ENCODE assay signal across 8 cellular contexts in the genomic region with DNA sequence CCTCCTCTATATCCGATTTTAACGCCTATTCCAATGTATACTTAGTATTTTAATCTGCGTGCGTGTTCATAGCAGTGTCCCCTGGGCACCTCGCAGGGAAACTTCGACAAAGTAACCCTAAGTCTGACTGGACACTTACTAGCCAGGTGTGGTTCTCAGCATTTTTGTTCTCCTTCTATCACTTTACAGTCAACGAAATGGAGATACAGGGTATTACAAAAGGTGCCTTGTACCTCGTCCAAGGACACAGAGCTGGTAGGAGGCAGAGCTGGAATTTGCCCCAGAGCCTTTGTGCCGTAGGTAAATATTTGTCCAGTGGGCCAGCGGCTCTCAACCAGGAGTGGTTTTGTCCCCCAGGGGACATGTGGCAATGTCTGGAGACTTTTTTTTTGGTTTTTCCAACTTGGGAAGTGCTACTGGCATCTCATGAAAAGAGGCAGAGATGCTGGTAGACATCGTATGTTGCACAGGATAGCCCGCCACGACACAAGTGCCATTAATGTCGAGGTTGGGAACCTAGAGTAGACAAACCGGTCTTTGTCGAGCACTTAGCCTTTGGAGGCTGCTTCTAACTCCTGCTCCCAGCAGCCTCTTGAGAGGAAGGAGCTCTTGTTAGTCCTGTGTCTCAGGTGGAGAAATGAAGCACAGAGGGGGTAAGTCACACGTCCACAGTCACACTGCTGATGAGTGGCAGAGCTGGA. TPM values are rescaled to one million over a fixed set of nuclear protein-coding genes. Genes with fewer than 3 reads are reported as not detected.
DNase-seq lines count a peak whose midpoint lies in the region; TF ChIP-seq lines count a peak whose summit lies in the region.

No MANE protein-coding gene starts in this region.

- peaks cover 46 to 68% (median 61%) of the 10 kb centered on the region in 10 experiments for H3K4me1 ChIP-seq in BLaER1 treated with 17β-estradiol and CSF1 and Interleukin-3, amounts not matched to agents 10 nM and 100 nM
- H3K4me1 ChIP-seq in Karpas-422 (ENCODE audit: low read length) (peaks cover 24% of the 10 kb centered on the region), mammary epithelial cell (ENCODE audit: insufficient read depth, low read length) (peaks cover 17% of the 10 kb centered on the region), muscle layer of duodenum (ENCODE audit: control insufficient read depth in 1 of 2, insufficient read depth in 2 of 2, low read length in 2 of 2) (peaks cover 10 to 14% of the 10 kb centered on the region in 2 donors)

- intact Hi-C loops in mammary epithelial cell (cut with micrococcal nuclease), result no loop called here

- in situ Hi-C loops in mammary epithelial cell (cut with MboI; ENCODE audit: low sequenced_read_pairs in 2 of 2), result no loop called here

- H2AFZ ChIP-seq in Karpas-422 (ENCODE audit: low read length) (no peak overlapping the region), mammary epithelial cell (ENCODE audit: low read depth, low read length) (peak overlapping the region; percentile 42)

- H3K36me3 ChIP-seq in BLaER1 treated with 17β-estradiol and CSF1 and Interleukin-3, amounts not matched to agents 10 nM and 100 nM, result peaks cover 12 to 35% (median 21%) of the 10 kb centered on the region in 11 experiments
- H3K36me3 ChIP-seq in Karpas-422 (ENCODE audit: insufficient read depth, low read length) (no peaks in the 10 kb centered on the region), mammary epithelial cell (ENCODE audit: insufficient read depth, low read length) (no peaks in the 10 kb centered on the region), muscle layer of duodenum (ENCODE audit: control insufficient read depth in 1 of 2, insufficient read depth in 2 of 2, low read length in 2 of 2) (peaks cover 0 to 13% of the 10 kb centered on the region in 2 donors)

- H3K4me2 ChIP-seq in BLaER1 treated with 17β-estradiol and CSF1 and Interleukin-3, amounts not matched to agents 10 nM and 100 nM, result peak overlapping the region; percentile 78 to 94 (median 85)
- peak overlapping the region; percentile 84 for H3K4me2 ChIP-seq in Karpas-422 (ENCODE audit: low read depth, low read length, poor library complexity, severe bottlenecking)
- peak overlapping the region; percentile 91 for H3K4me2 ChIP-seq in mammary epithelial cell (ENCODE audit: insufficient read depth, low read depth, low read length)

- no peaks in the 10 kb centered on the region for H3K9me2 ChIP-seq in Karpas-422 (replicated peaks; ENCODE audit: insufficient read depth, low read length)

- no peaks in the 10 kb centered on the region for H3K27me3 ChIP-seq in BLaER1 treated with 17β-estradiol and CSF1 and Interleukin-3, amounts not matched to agents 10 nM and 100 nM
- no peaks in the 10 kb centered on the region for H3K27me3 ChIP-seq in Karpas-422 (ENCODE audit: low read length)
- H3K27me3 ChIP-seq in mammary epithelial cell (ENCODE audit: insufficient read depth, low read length), result no peaks in the 10 kb centered on the region
- no peaks in the 10 kb centered on the region for H3K27me3 ChIP-seq in muscle layer of duodenum (ENCODE audit: low read depth, low read length)

- H3K27ac ChIP-seq in BLaER1 treated with 17β-estradiol and CSF1 and Interleukin-3, amounts not matched to agents 10 nM and 100 nM, result peak overlapping the region in 10 of 11 experiments; percentile 36 to 89 (median 60); a peak in 19 of 22 replicates
- H3K27ac ChIP-seq in Karpas-422 (ENCODE audit: low read length) (no peak overlapping the region), mammary epithelial cell (ENCODE audit: insufficient read depth, low read depth, low read length) (no peak overlapping the region), muscle layer of duodenum (ENCODE audit: low read length) (peak overlapping the region; percentile 71)

- peak overlapping the region; percentile 63 to 77 (median 66) for H3K4me3 ChIP-seq in BLaER1 treated with 17β-estradiol and CSF1 and Interleukin-3, amounts not matched to agents 10 nM and 100 nM
- H3K4me3 ChIP-seq in Karpas-422 (ENCODE audit: low read length) (peak overlapping the region; percentile 84), mammary epithelial cell (replicated peaks in 1 of 3; ENCODE audit: insufficient read depth in 1 of 3, low read depth in 2 of 3, low read length in 3 of 3) (peak overlapping the region; percentile 57 to 73 (median 63)), muscle layer of duodenum (ENCODE audit: low read depth in 1 of 2, low read length in 2 of 2) (peak overlapping the region; percentile 67 to 73)

- BruUV-seq in mammary epithelial cell (replicated peaks; lab: Mats Ljungman, UMichigan), result no TSS peak

- H3K9ac ChIP-seq in BLaER1 treated with 17β-estradiol and CSF1 and Interleukin-3, amounts not matched to agents 10 nM and 100 nM, result peak overlapping the region; percentile 54 to 86 (median 73); a peak in 19 of 22 replicates
- peak overlapping the region; percentile 77 for H3K9ac ChIP-seq in Karpas-422 (ENCODE audit: low read length)
- H3K9ac ChIP-seq in mammary epithelial cell (ENCODE audit: insufficient read depth, low read length), result no peak overlapping the region

- dilution Hi-C loops in mammary epithelial cell (cut with HindIII; ENCODE audit: low sequenced_read_pairs), result no loop called here

- CTCF ChIA-PET in mammary epithelial cell (lab: Charles Lee; ENCODE audit: low non-redundant PET), result no interaction called here

- no peak for DNase-seq in Karpas-422
- peak; percentile 3 for DNase-seq in mammary epithelial cell
- no peak for DNase-seq in NCI-H1436 treated with DMSO at 0.1 percent for 48 hours (lab: John Stamatoyannopoulos, UW)
- no peak for DNase-seq in NCI-H446 treated with DMSO at 0.1 percent for 48 hours (lab: John Stamatoyannopoulos, UW)
- DNase-seq in DMS114 treated with DMSO at 0.1 percent for 48 hours (lab: John Stamatoyannopoulos, UW; ENCODE audit: unreplicated experiment), result no peak
- DNase-seq in stimulated activated CD4-positive, alpha-beta T cell treated with anti-CD3 and anti-CD28 coated beads, Interleukin-12 subunit alpha, Interleukin-12 subunit beta, amount 100 ng/mL, for 4 hours, result no peak

- no peaks in the 10 kb centered on the region for H3K9me3 ChIP-seq in BLaER1 treated with 17β-estradiol and CSF1 and Interleukin-3, amounts not matched to agents 10 nM and 100 nM (replicated peaks in 1 of 11)
- H3K9me3 ChIP-seq in Karpas-422 (ENCODE audit: low read length) (no peaks in the 10 kb centered on the region), mammary epithelial cell (replicated peaks; ENCODE audit: insufficient read depth, low read length) (no peaks in the 10 kb centered on the region), muscle layer of duodenum (ENCODE audit: control insufficient read depth in 1 of 2, low read length in 2 of 2) (no peaks in the 10 kb centered on the region)

- peaks cover 0 to 53% (median 23%) of the 10 kb centered on the region in 11 experiments; a peak in 14 of 22 replicates for H4K20me1 ChIP-seq in BLaER1 treated with 17β-estradiol and CSF1 and Interleukin-3, amounts not matched to agents 10 nM and 100 nM
- H4K20me1 ChIP-seq in Karpas-422 (ENCODE audit: insufficient read depth, low read depth, low read length) (no peaks in the 10 kb centered on the region; the same call in 1 of the 2 replicates), mammary epithelial cell (ENCODE audit: insufficient read depth, low read length) (no peaks in the 10 kb centered on the region)

- TF ChIP-seq CTCF in mammary epithelial cell (conservative IDR thresholded peaks at IDR 0.05 in 1 of 2, IDR thresholded peaks at IDR 0.05 in 1 of 2; ENCODE audit: extremely low read depth in 1 of 2, insufficient read depth in 1 of 2, low read depth in 1 of 2, low read length in 2 of 2), result no peak

- H3K79me2 ChIP-seq in Karpas-422 (ENCODE audit: low read length) (peaks cover 47% of the 10 kb centered on the region), mammary epithelial cell (ENCODE audit: insufficient read depth, low read length) (peaks cover 40% of the 10 kb centered on the region)

- 15% methylated on average over 17 of the region's 17 CpGs for WGBS in mammary epithelial cell (ENCODE audit: low coverage, missing lambda C conversion rate)

RNA-seq across cellular contexts. Expression of a gene that starts 1.1 kb away (rescaled TPM):
- 12.5 and 54.0 TPM in 2 replicates for total RNA-seq in Karpas-422 (2014; rRNA removed; shearing (Covaris generic); ENCODE audit: low replicate concordance)
- 10 to 100 TPM; 12.7 to 29.0 TPM for total RNA-seq in mammary epithelial cell
- polyA plus RNA-seq in mammary epithelial cell, result 10.9 TPM
- polyA minus RNA-seq in mammary epithelial cell, result 8.8 TPM

RNA-seq across cellular contexts. Expression of a gene that starts 21.1 kb away (rescaled TPM):
- total RNA-seq in Karpas-422 (2014; rRNA removed; shearing (Covaris generic); ENCODE audit: low replicate concordance), result 26.2 and 103 TPM in 2 replicates
- 10 to 100 TPM; 25.5 to 41.0 TPM for total RNA-seq in mammary epithelial cell
- polyA plus RNA-seq in mammary epithelial cell, result 6.7 TPM
- 7.9 TPM for polyA minus RNA-seq in mammary epithelial cell

RNA-seq across cellular contexts. Expression of a gene that starts 33.6 kb away (rescaled TPM):
- not detected in 2 replicates for total RNA-seq in Karpas-422 (2014; rRNA removed; shearing (Covaris generic); ENCODE audit: low replicate concordance)
- not detected for total RNA-seq in mammary epithelial cell
- not detected for polyA plus RNA-seq in mammary epithelial cell
- not detected for polyA minus RNA-seq in mammary epithelial cell

RNA-seq across cellular contexts. Expression of a gene that starts 55.3 kb away (rescaled TPM):
- total RNA-seq in Karpas-422 (2014; rRNA removed; shearing (Covaris generic); ENCODE audit: low replicate concordance), result 0.18 TPM in 1 of 2 replicates, not detected in the other
- not detected for total RNA-seq in mammary epithelial cell
- polyA plus RNA-seq in mammary epithelial cell, result not detected
- polyA minus RNA-seq in mammary epithelial cell, result not detected

RNA-seq across cellular contexts. Expression of a gene that starts 59.8 kb away (rescaled TPM):
- total RNA-seq in Karpas-422 (2014; rRNA removed; shearing (Covaris generic); ENCODE audit: low replicate concordance), result not detected in 2 replicates
- not detected for total RNA-seq in mammary epithelial cell
- polyA plus RNA-seq in mammary epithelial cell, result not detected
- not detected for polyA minus RNA-seq in mammary epithelial cell

Comparison
In these comparisons a context has a peak if more than half of its experiments do, and no peak if none do; other contexts are left out.
1. H3K27ac ChIP-seq: peak in BLaER1 treated with 17β-estradiol and CSF1 and Interleukin-3, amounts not matched to agents 10 nM and 100 nM (10 of 11) and muscle layer of duodenum (single experiment); none in Karpas-422 (single experiment) and mammary epithelial cell (single experiment).
2. Peak in every context shown above with its lines, with median percentiles within 50 percentile points of each other: H3K4me2 ChIP-seq and H3K4me3 ChIP-seq.